ENCODE assay signal across 1 cellular context in genomic region chr16:67326472-67327309, GRCh38.
A peak's percentile ranks its signal among the peaks of the same experiment; 100 is the strongest.
TF ChIP-seq lines count a peak whose summit lies in the region.

TSS of gene KCTD19 (minus strand) at chr16:67326741. CDS start at chr16:67326707, 34 bp downstream.
TSS of gene LRRC36 (plus strand) at chr16:67326815. CDS start at chr16:67326863, 48 bp downstream.

TF ChIP-seq in HepG2, 621 proteins besides CTCF, POLR2A, EP300 and RAD21 (continued from another document and continues in another):
- no peak; the same call in 1 of the 2 replicates for TF ChIP-seq NR2F6 (IDR thresholded peaks at IDR 0.05)
- TF ChIP-seq NR2F6 (CRISPR knock-in tag; IDR thresholded peaks at IDR 0.05): peak; percentile 4; the same call in 1 of the 2 replicates
- TF ChIP-seq, protein P1, sequence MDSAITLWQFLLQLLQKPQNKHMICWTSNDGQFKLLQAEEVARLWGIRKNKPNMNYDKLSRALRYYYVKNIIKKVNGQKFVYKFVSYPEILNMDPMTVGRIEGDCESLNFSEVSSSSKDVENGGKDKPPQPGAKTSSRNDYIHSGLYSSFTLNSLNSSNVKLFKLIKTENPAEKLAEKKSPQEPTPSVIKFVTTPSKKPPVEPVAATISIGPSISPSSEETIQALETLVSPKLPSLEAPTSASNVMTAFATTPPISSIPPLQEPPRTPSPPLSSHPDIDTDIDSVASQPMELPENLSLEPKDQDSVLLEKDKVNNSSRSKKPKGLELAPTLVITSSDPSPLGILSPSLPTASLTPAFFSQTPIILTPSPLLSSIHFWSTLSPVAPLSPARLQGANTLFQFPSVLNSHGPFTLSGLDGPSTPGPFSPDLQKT (CRISPR knock-in tag; IDR thresholded peaks at IDR 0.05; ENCODE audit: borderline replicate concordance): no peak
- TF ChIP-seq PITX1 (CRISPR knock-in tag; IDR thresholded peaks at IDR 0.05): no peak; the same call in 1 of the 2 replicates
- 0 out of 2 replicates have a peak, but pooled peaks have one; percentile 29 for TF ChIP-seq ZNF160 (CRISPR knock-in tag; IDR thresholded peaks at IDR 0.05)
- TF ChIP-seq ZNF251 (CRISPR knock-in tag; IDR thresholded peaks at IDR 0.05): no peak
- no peak for TF ChIP-seq ZHX1 (CRISPR knock-in tag; IDR thresholded peaks at IDR 0.05; ENCODE audit: low read depth)
- TF ChIP-seq, protein P2, sequence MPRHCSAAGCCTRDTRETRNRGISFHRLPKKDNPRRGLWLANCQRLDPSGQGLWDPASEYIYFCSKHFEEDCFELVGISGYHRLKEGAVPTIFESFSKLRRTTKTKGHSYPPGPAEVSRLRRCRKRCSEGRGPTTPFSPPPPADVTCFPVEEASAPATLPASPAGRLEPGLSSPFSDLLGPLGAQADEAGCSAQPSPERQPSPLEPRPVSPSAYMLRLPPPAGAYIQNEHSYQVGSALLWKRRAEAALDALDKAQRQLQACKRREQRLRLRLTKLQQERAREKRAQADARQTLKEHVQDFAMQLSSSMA (CRISPR knock-in tag; IDR thresholded peaks at IDR 0.05): no peak; the same call in 1 of the 2 replicates
- no peak for TF ChIP-seq FIP1L1 (IDR thresholded peaks at IDR 0.05; ENCODE audit: borderline replicate concordance, insufficient read depth, low read depth, low read length)
- TF ChIP-seq ZNF766 (CRISPR knock-in tag; IDR thresholded peaks at IDR 0.05; ENCODE audit: borderline replicate concordance): 0 out of 2 replicates have a peak, but pooled peaks have one; percentile 43
- TF ChIP-seq ZSCAN5A (CRISPR knock-in tag; IDR thresholded peaks at IDR 0.05; ENCODE audit: borderline replicate concordance): no peak
- 0 out of 2 replicates have a peak, but pooled peaks have one; percentile 22 for TF ChIP-seq NFYB (CRISPR knock-in tag; IDR thresholded peaks at IDR 0.05)
- TF ChIP-seq MXD1 (CRISPR knock-in tag; IDR thresholded peaks at IDR 0.05): no peak
- TF ChIP-seq ZBTB8A (CRISPR knock-in tag; IDR thresholded peaks at IDR 0.05; ENCODE audit: borderline replicate concordance, low read depth): no peak
- no peak for TF ChIP-seq HMGA1 (CRISPR knock-in tag; conservative IDR thresholded peaks at IDR 0.05)
- TF ChIP-seq NFIC (IDR thresholded peaks at IDR 0.05; ENCODE audit: low read length): no peak
- TF ChIP-seq NRL (CRISPR knock-in tag; IDR thresholded peaks at IDR 0.05; ENCODE audit: borderline replicate concordance): no peak
- TF ChIP-seq TBP (CRISPR knock-in tag; IDR thresholded peaks at IDR 0.05): no peak
- peak; percentile 85 for TF ChIP-seq PATZ1 (CRISPR knock-in tag; IDR thresholded peaks at IDR 0.05)
- TF ChIP-seq E2F1 (CRISPR knock-in tag; IDR thresholded peaks at IDR 0.05): peak; percentile 78
- no peak for TF ChIP-seq ZNF557 (CRISPR knock-in tag; IDR thresholded peaks at IDR 0.05)
- TF ChIP-seq ZNF550 (CRISPR knock-in tag; IDR thresholded peaks at IDR 0.05; ENCODE audit: borderline replicate concordance): no peak
- TF ChIP-seq, protein P3, sequence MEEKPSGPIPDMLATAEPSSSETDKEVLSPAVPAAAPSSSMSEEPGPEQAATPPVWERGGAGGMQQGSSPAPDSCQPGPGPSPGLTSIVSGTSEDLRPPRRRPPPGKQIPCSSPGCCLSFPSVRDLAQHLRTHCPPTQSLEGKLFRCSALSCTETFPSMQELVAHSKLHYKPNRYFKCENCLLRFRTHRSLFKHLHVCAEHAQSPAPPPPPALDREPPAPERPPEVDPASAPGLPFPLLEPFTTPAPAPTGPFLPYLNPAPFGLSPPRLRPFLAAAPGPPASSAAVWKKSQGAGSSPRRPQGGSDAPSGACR (CRISPR knock-in tag; IDR thresholded peaks at IDR 0.05): no peak
- no peak; the same call in 1 of the 2 replicates for TF ChIP-seq ZNF501 (CRISPR knock-in tag; IDR thresholded peaks at IDR 0.05)
- no peak for TF ChIP-seq ZNF883 (CRISPR knock-in tag; IDR thresholded peaks at IDR 0.05; ENCODE audit: not compliant biosample characterization)
- peak; percentile 26; the same call in 1 of the 2 replicates for TF ChIP-seq ZGPAT (CRISPR knock-in tag; IDR thresholded peaks at IDR 0.05)
- TF ChIP-seq NR2F2 (IDR thresholded peaks at IDR 0.05; ENCODE audit: borderline replicate concordance, low read depth): no peak
- no peak for TF ChIP-seq ZNF143 (CRISPR knock-in tag; IDR thresholded peaks at IDR 0.05)
- TF ChIP-seq ARID2 (CRISPR knock-in tag; IDR thresholded peaks at IDR 0.05; ENCODE audit: borderline replicate concordance): no peak
- no peak for TF ChIP-seq GATA4 (IDR thresholded peaks at IDR 0.05; ENCODE audit: borderline replicate concordance, low read depth)
- no peak for TF ChIP-seq ZNF468 (CRISPR knock-in tag; IDR thresholded peaks at IDR 0.05)
- TF ChIP-seq YEATS4 (CRISPR knock-in tag; IDR thresholded peaks at IDR 0.05; ENCODE audit: borderline replicate concordance): peak; percentile 46; the same call in 1 of the 2 replicates
- peak; percentile 46; the same call in 1 of the 2 replicates for TF ChIP-seq SNAPC2 (CRISPR knock-in tag; IDR thresholded peaks at IDR 0.05)
- no peak for TF ChIP-seq KDM4B (CRISPR knock-in tag; IDR thresholded peaks at IDR 0.05)
- no peak for TF ChIP-seq SRF (IDR thresholded peaks at IDR 0.05; ENCODE audit: low read depth, low read length)
- peak; percentile 29; the same call in 1 of the 2 replicates for TF ChIP-seq ZFX (CRISPR knock-in tag; IDR thresholded peaks at IDR 0.05; ENCODE audit: low read depth)
- TF ChIP-seq SP2 (CRISPR knock-in tag; IDR thresholded peaks at IDR 0.05): no peak
- TF ChIP-seq ZNF484 (CRISPR knock-in tag; IDR thresholded peaks at IDR 0.05; ENCODE audit: borderline replicate concordance, low read depth): no peak
- TF ChIP-seq CERS6 (CRISPR knock-in tag; IDR thresholded peaks at IDR 0.05): no peak
- TF ChIP-seq, protein P4, sequence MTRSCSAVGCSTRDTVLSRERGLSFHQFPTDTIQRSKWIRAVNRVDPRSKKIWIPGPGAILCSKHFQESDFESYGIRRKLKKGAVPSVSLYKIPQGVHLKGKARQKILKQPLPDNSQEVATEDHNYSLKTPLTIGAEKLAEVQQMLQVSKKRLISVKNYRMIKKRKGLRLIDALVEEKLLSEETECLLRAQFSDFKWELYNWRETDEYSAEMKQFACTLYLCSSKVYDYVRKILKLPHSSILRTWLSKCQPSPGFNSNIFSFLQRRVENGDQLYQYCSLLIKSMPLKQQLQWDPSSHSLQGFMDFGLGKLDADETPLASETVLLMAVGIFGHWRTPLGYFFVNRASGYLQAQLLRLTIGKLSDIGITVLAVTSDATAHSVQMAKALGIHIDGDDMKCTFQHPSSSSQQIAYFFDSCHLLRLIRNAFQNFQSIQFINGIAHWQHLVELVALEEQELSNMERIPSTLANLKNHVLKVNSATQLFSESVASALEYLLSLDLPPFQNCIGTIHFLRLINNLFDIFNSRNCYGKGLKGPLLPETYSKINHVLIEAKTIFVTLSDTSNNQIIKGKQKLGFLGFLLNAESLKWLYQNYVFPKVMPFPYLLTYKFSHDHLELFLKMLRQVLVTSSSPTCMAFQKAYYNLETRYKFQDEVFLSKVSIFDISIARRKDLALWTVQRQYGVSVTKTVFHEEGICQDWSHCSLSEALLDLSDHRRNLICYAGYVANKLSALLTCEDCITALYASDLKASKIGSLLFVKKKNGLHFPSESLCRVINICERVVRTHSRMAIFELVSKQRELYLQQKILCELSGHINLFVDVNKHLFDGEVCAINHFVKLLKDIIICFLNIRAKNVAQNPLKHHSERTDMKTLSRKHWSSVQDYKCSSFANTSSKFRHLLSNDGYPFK (CRISPR knock-in tag; IDR thresholded peaks at IDR 0.05; ENCODE audit: borderline replicate concordance): no peak
- TF ChIP-seq ZNF563 (CRISPR knock-in tag; IDR thresholded peaks at IDR 0.05): peak; percentile 86
- no peak for TF ChIP-seq ZNF549 (CRISPR knock-in tag; IDR thresholded peaks at IDR 0.05)
- TF ChIP-seq, protein P5, sequence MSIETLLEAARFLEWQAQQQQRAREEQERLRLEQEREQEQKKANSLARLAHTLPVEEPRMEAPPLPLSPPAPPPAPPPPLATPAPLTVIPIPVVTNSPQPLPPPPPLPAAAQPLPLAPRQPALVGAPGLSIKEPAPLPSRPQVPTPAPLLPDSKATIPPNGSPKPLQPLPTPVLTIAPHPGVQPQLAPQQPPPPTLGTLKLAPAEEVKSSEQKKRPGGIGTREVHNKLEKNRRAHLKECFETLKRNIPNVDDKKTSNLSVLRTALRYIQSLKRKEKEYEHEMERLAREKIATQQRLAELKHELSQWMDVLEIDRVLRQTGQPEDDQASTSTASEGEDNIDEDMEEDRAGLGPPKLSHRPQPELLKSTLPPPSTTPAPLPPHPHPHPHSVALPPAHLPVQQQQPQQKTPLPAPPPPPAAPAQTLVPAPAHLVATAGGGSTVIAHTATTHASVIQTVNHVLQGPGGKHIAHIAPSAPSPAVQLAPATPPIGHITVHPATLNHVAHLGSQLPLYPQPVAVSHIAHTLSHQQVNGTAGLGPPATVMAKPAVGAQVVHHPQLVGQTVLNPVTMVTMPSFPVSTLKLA (IDR thresholded peaks at IDR 0.05): no peak
- TF ChIP-seq ZNF768 (CRISPR knock-in tag; IDR thresholded peaks at IDR 0.05): peak; percentile 44; the same call in 1 of the 2 replicates
